ENCODE assay signal across 8 cellular contexts in the genomic region with DNA sequence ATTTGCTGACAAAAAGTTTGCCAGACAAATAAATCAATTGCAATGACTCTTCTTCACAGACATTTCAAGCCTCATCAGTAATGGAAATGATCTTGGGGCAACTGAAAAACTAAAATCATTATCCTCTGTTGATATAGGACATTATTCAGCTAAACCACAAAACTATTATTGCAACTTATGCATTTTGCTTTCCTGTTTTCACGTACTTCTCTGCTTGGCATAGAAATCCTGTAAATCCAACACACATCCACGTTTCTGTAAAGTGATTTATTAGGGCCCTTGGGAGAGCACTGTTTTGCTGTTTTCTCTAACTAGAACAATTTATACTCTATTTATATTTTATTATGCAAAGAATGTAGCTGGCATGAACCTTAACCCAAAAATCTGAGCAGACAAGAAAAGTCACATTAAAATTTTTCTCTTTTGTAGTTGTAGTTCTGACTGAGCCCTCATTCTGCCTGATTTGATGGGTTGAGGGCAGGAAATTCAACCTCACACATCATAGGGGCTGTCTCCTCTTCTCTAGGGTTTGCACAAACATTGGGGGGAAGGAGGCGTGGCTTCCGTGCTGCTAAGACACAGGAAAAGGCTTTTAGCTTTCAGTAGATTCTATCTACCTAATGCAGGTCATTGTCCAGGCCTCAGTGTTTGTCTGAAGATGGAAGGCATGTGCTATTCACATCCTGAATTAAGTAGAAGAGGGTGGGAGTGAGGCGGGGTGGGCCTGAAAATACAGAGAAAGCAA. TPM values are rescaled to one million over a fixed set of nuclear protein-coding genes. Genes with fewer than 3 reads are reported as not detected.
DNase-seq lines count a peak whose midpoint lies in the region; ATAC-seq and TF ChIP-seq lines count a peak whose summit lies in the region.

No MANE protein-coding gene starts in this region.

- TF ChIP-seq EP300 in suprapubic skin (IDR thresholded peaks at IDR 0.05): no peak

- TF ChIP-seq POLR2A in suprapubic skin (IDR thresholded peaks at IDR 0.05): no peak

- peaks cover 45% of the 10 kb centered on the region for H3K4me1 ChIP-seq in CD8-positive, alpha-beta memory T cell (ENCODE audit: insufficient read depth, low read length)
- H3K4me1 ChIP-seq in suprapubic skin: peaks cover 11% of the 10 kb centered on the region

- POLR2A ChIA-PET in CD8-positive, alpha-beta memory T cell (lab: Charles Lee): interaction anchor here (0.5 to 1.0 kb wide), 4 partner anchors 10 to 140 kb away, joined by 3 to 7 read pairs (median 4); no protein-coding TSS in a partner anchor

- no peak overlapping the region for H3K4me3 ChIP-seq in CD8-positive, alpha-beta memory T cell (ENCODE audit: low read length)
- H3K4me3 ChIP-seq in suprapubic skin: no peak overlapping the region

- H3K27ac Mint-ChIP-seq in CD8-positive, alpha-beta memory T cell: peak overlapping the region; percentile 41 to 91 (median 85)
- peak overlapping the region; percentile 60 for H3K27ac Mint-ChIP-seq in activated naive CD8-positive, alpha-beta T cell treated with anti-CD3 and anti-CD28 coated beads, Interleukin-2, amount 50 U/mL, for 24 hours

- H3K36me3 ChIP-seq in CD8-positive, alpha-beta memory T cell (ENCODE audit: insufficient read depth, low read length): no peaks in the 10 kb centered on the region
- no peaks in the 10 kb centered on the region for H3K36me3 ChIP-seq in suprapubic skin

- H3K27me3 Mint-ChIP-seq in CD8-positive, alpha-beta memory T cell: no peaks in the 10 kb centered on the region
- H3K27me3 Mint-ChIP-seq in activated naive CD8-positive, alpha-beta T cell treated with anti-CD3 and anti-CD28 coated beads, Interleukin-2, amount 50 U/mL, for 24 hours: no peaks in the 10 kb centered on the region

- no peak overlapping the region for H3K27ac ChIP-seq in CD8-positive, alpha-beta memory T cell (ENCODE audit: low read depth, low read length)
- H3K27ac ChIP-seq in suprapubic skin: no peak overlapping the region

- peak overlapping the region; percentile 6 to 93 (median 71) for H3K4me3 Mint-ChIP-seq in CD8-positive, alpha-beta memory T cell
- peak overlapping the region; percentile 37 for H3K4me3 Mint-ChIP-seq in activated naive CD8-positive, alpha-beta T cell treated with anti-CD3 and anti-CD28 coated beads, Interleukin-2, amount 50 U/mL, for 24 hours

- no peaks in the 10 kb centered on the region for H3K9me3 Mint-ChIP-seq in CD8-positive, alpha-beta memory T cell
- H3K9me3 Mint-ChIP-seq in activated naive CD8-positive, alpha-beta T cell treated with anti-CD3 and anti-CD28 coated beads, Interleukin-2, amount 50 U/mL, for 24 hours: no peaks in the 10 kb centered on the region

- WGBS in suprapubic skin: 43% methylated on average over 5 of the region's 5 CpGs

- CTCF ChIA-PET in CD8-positive, alpha-beta memory T cell (lab: Charles Lee): no interaction called here

- H3K4me1 Mint-ChIP-seq in CD8-positive, alpha-beta memory T cell: peaks cover 35 to 55% (median 42%) of the 10 kb centered on the region in 3 donors
- H3K4me1 Mint-ChIP-seq in activated naive CD8-positive, alpha-beta T cell treated with anti-CD3 and anti-CD28 coated beads, Interleukin-2, amount 50 U/mL, for 24 hours: peaks cover 53% of the 10 kb centered on the region

- no peaks in the 10 kb centered on the region for H3K27me3 ChIP-seq in CD8-positive, alpha-beta memory T cell (ENCODE audit: insufficient read depth, low read length, poor library complexity, severe bottlenecking)
- H3K27me3 ChIP-seq in suprapubic skin: no peaks in the 10 kb centered on the region

- ATAC-seq in activated naive CD8-positive, alpha-beta T cell treated with anti-CD3 and anti-CD28 coated beads, Interleukin-2, amount 50 U/mL, for 24 hours: peak; percentile 72
- no peak for ATAC-seq in HG02885 (IDR thresholded peaks at IDR 0.05; ENCODE audit: poor library complexity, unreplicated experiment)
- ATAC-seq in GM18867 (IDR thresholded peaks at IDR 0.05; ENCODE audit: unreplicated experiment): no peak

- DNase-seq in CD8-positive, alpha-beta memory T cell: peak; percentile 50 to 85 (median 68)
- DNase-seq in UCSD-AML1 (lab: John Stamatoyannopoulos, UW; ENCODE audit: unreplicated experiment) (peak; percentile 47), suprapubic skin (ENCODE audit: low spot score in 2 of 2) (no peak), midbrain (lab: John Stamatoyannopoulos, UW) (no peak)
- DNase-seq in activated naive CD8-positive, alpha-beta T cell treated with anti-CD3 and anti-CD28 coated beads, Interleukin-2, amount 50 U/mL, for 24 hours: peak; percentile 67
- peak; percentile 9 to 44 for DNase-seq in stimulated activated CD4-positive, alpha-beta T cell treated with anti-CD3 and anti-CD28 coated beads, Interleukin-15, amount 100 ng/mL, for 48 hours (ENCODE audit: low read depth in 2 of 2)

- TF ChIP-seq CTCF in suprapubic skin (IDR thresholded peaks at IDR 0.05): no peak

- H3K36me3 Mint-ChIP-seq in CD8-positive, alpha-beta memory T cell: peaks cover 0 to 4% (median 2%) of the 10 kb centered on the region in 3 donors
- no peaks in the 10 kb centered on the region for H3K36me3 Mint-ChIP-seq in activated naive CD8-positive, alpha-beta T cell treated with anti-CD3 and anti-CD28 coated beads, Interleukin-2, amount 50 U/mL, for 24 hours (ENCODE audit: low read depth)

- no peaks in the 10 kb centered on the region for H3K9me3 ChIP-seq in CD8-positive, alpha-beta memory T cell (ENCODE audit: low read length)
- H3K9me3 ChIP-seq in suprapubic skin: no peaks in the 10 kb centered on the region

RNA-seq across cellular contexts. Expression of a gene that starts 11.5 kb away (rescaled TPM):
- 100 to 1,000 TPM; 120 to 132 TPM for total RNA-seq in CD8-positive, alpha-beta memory T cell
- 25.3 TPM for polyA plus RNA-seq in CD8-positive, alpha-beta memory T cell
- 10 to 100 TPM; 13.3 to 82.7 (median 25.3) TPM for total RNA-seq in suprapubic skin

Comparison
In these comparisons a context has a peak if more than half of its experiments do, and no peak if none do; other contexts are left out.
1. DNase-seq: peak in CD8-positive, alpha-beta memory T cell (5 of 5), UCSD-AML1 (single experiment), activated naive CD8-positive, alpha-beta T cell treated with anti-CD3 and anti-CD28 coated beads, Interleukin-2, amount 50 U/mL, for 24 hours (single experiment) and stimulated activated CD4-positive, alpha-beta T cell treated with anti-CD3 and anti-CD28 coated beads, Interleukin-15, amount 100 ng/mL, for 48 hours (2 of 2); none in suprapubic skin (0 of 2) and midbrain (single experiment).